Comparison of ENCODE assay signal across 16 cellular contexts in genomic region chr18:78531637-78532036, GRCh38.
A peak's percentile ranks its signal among the peaks of the same experiment; 100 is the strongest.
DNase-seq lines count a peak whose midpoint lies in the region; ATAC-seq and TF ChIP-seq lines count a peak whose summit lies in the region.
"Had no signal": no experiment of that assay in that cellular context is flagged by ENCODE, and none has a peak within 500 bp of the region (broad histone marks: within the 10 kb centered on the region; RNA-seq: fewer than 3 reads in every experiment).

No MANE protein-coding gene starts in this region.

- no peak for ATAC-seq in heart left ventricle
- ATAC-seq: A549; CD8-positive, alpha-beta T cell had no signal

- no peak overlapping the region for H2BK12ac ChIP-seq in neuronal stem cell (ENCODE audit: low read length)

- H2BK120ac ChIP-seq in neuronal stem cell (ENCODE audit: low read depth, low read length) = no peak overlapping the region

- no peaks in the 10 kb centered on the region for H3F3A ChIP-seq in SK-N-SH (replicated peaks; ENCODE audit: insufficient read depth)

- H3K4me1 ChIP-seq in right atrium auricular region (no peaks in the 10 kb centered on the region), heart left ventricle (peaks cover 0 to 6% (median 0%) of the 10 kb centered on the region in 12 donors), neuronal stem cell (ENCODE audit: control insufficient read depth in 2 of 2, insufficient read depth in 1 of 2, low read depth in 1 of 2, low read length in 2 of 2) (peaks cover 0 to 9% of the 10 kb centered on the region in 2 donors), SK-N-SH (ENCODE audit: control insufficient read depth in 1 of 2, insufficient read depth in 2 of 2, low read depth in 1 of 2, low read length in 1 of 2) (no peaks in the 10 kb centered on the region)
- H3K4me1 ChIP-seq: A549, Caco-2 had no signal

- no peak for TF ChIP-seq RAD21 in SK-N-SH (IDR thresholded peaks at IDR 0.05; ENCODE audit: low read length)

- no peak overlapping the region for H3K4ac ChIP-seq in neuronal stem cell (ENCODE audit: low read length)

- H3K18ac ChIP-seq in neuronal stem cell (ENCODE audit: low read length) = no peak overlapping the region

- H2BK15ac ChIP-seq in neuronal stem cell (ENCODE audit: low read length) = no peak overlapping the region

- no peak overlapping the region for H4K91ac ChIP-seq in neuronal stem cell (ENCODE audit: low read depth, low read length, poor library complexity)

- H3K4me2 ChIP-seq in neuronal stem cell (ENCODE audit: insufficient read depth, low read length, poor library complexity, severe bottlenecking) = no peak overlapping the region
- no peak overlapping the region for H3K4me2 ChIP-seq in SK-N-SH
- H3K4me2 ChIP-seq: A549 had no signal

- no peaks in the 10 kb centered on the region for H3K9me2 ChIP-seq in SK-N-SH

- CTCF ChIA-PET in SK-N-SH (lab: Yijun Ruan, JAX) = interaction anchor here (1.3 kb wide), 1 partner anchor 15 kb away, joined by 3 read pairs; no protein-coding TSS in a partner anchor

- TF ChIP-seq EP300 in SK-N-SH (IDR thresholded peaks at IDR 0.05; ENCODE audit: borderline replicate concordance in 1 of 2, low read depth in 1 of 2, low read length in 1 of 2) = no peak

- no peaks in the 10 kb centered on the region for H3K79me2 ChIP-seq in SK-N-SH (ENCODE audit: insufficient read depth)

- TF ChIP-seq CTCF in right atrium auricular region (IDR thresholded peaks at IDR 0.05) (no peak), heart left ventricle (IDR thresholded peaks at IDR 0.05) (no peak), SK-N-SH (IDR thresholded peaks at IDR 0.05) (no peak)

- H3K9me3 ChIP-seq in right atrium auricular region (no peaks in the 10 kb centered on the region), heart left ventricle (no peaks in the 10 kb centered on the region), neuronal stem cell (replicated peaks in 1 of 2; ENCODE audit: control insufficient read depth in 2 of 2, insufficient read depth in 1 of 2, low read depth in 1 of 2, low read length in 2 of 2) (peaks cover 0 to 2% of the 10 kb centered on the region in 2 donors), SK-N-SH (no peaks in the 10 kb centered on the region), MG63 (no peaks in the 10 kb centered on the region)
- H3K9me3 ChIP-seq: A549; BLaER1 treated with 17β-estradiol and CSF1 and Interleukin-3, amounts not matched to agents 10 nM and 100 nM; Caco-2 had no signal

- H3K9ac ChIP-seq in neuronal stem cell (ENCODE audit: low read depth, low read length, poor library complexity) = no peak overlapping the region
- H3K9ac ChIP-seq in SK-N-SH = no peak overlapping the region
- H3K9ac ChIP-seq: BLaER1 treated with 17β-estradiol and CSF1 and Interleukin-3, amounts not matched to agents 10 nM and 100 nM had no signal

- H3K36me3 ChIP-seq in right atrium auricular region (no peaks in the 10 kb centered on the region), heart left ventricle (no peaks in the 10 kb centered on the region), neuronal stem cell (replicated peaks in 1 of 2; ENCODE audit: control insufficient read depth in 2 of 2, insufficient read depth in 2 of 2, low read length in 2 of 2) (no peaks in the 10 kb centered on the region), SK-N-SH (replicated peaks in 1 of 2; ENCODE audit: control insufficient read depth in 1 of 2, insufficient read depth in 2 of 2, low read length in 1 of 2) (no peaks in the 10 kb centered on the region), MG63 (no peaks in the 10 kb centered on the region)
- H3K36me3 ChIP-seq: BLaER1 treated with 17β-estradiol and CSF1 and Interleukin-3, amounts not matched to agents 10 nM and 100 nM had no signal

- no peaks in the 10 kb centered on the region for H3K79me1 ChIP-seq in neuronal stem cell (ENCODE audit: low read depth, low read length)

- H3K27ac ChIP-seq in right atrium auricular region = no peak overlapping the region
- no peak overlapping the region for H3K27ac ChIP-seq in heart left ventricle
- no peak overlapping the region for H3K27ac ChIP-seq in neuronal stem cell (replicated peaks; ENCODE audit: low read length)
- no peak overlapping the region for H3K27ac ChIP-seq in SK-N-SH (ENCODE audit: low read depth in 2 of 2, low read length in 1 of 2)
- H3K27ac ChIP-seq: 22Rv1; A549; BLaER1 treated with 17β-estradiol and CSF1 and Interleukin-3, amounts not matched to agents 10 nM and 100 nM; C4-2B had no signal

- no peaks in the 10 kb centered on the region for H4K20me1 ChIP-seq in SK-N-SH (ENCODE audit: insufficient read depth)
- H4K20me1 ChIP-seq: BLaER1 treated with 17β-estradiol and CSF1 and Interleukin-3, amounts not matched to agents 10 nM and 100 nM had no signal

- POLR2A ChIA-PET in SK-N-SH (lab: Yijun Ruan, JAX) = no interaction called here

- H4K8ac ChIP-seq in neuronal stem cell (ENCODE audit: low read depth, low read length) = no peak overlapping the region

- no peak overlapping the region for H2BK5ac ChIP-seq in neuronal stem cell (ENCODE audit: low read length)

- WGBS in heart left ventricle, 4 donors = 84 to 92% (median 89%) methylated on average over 11 of the region's 11 CpGs
- no CpG with 5 or more reads among the region's 11 CpGs for WGBS in neuronal stem cell (ENCODE audit: extremely low coverage in 2 of 2, insufficient read length in 2 of 2, insufficient replicate concordance in 1 of 2), 2 donors
- 13% methylated on average over 11 of the region's 11 CpGs for WGBS in SK-N-SH (ENCODE audit: low lambda C conversion rate)

- no peak overlapping the region for H2AK5ac ChIP-seq in neuronal stem cell (ENCODE audit: low read depth, low read length)

- no peak for TF ChIP-seq POLR2A in heart left ventricle (IDR thresholded peaks at IDR 0.05)

- no peak overlapping the region for H3K23ac ChIP-seq in neuronal stem cell (ENCODE audit: low read depth, low read length, poor library complexity)

- H3K4me3 ChIP-seq in right atrium auricular region = no peak overlapping the region
- H3K4me3 ChIP-seq in heart left ventricle = no peak overlapping the region
- no peak overlapping the region for H3K4me3 ChIP-seq in neuronal stem cell (ENCODE audit: low read length in 2 of 2)
- no peak overlapping the region for H3K4me3 ChIP-seq in SK-N-SH (ENCODE audit: low read depth in 2 of 2, low read length in 1 of 2)
- no peak overlapping the region for H3K4me3 ChIP-seq in MG63
- H3K4me3 ChIP-seq: A549; BLaER1 treated with 17β-estradiol and CSF1 and Interleukin-3, amounts not matched to agents 10 nM and 100 nM had no signal

- no peaks in the 10 kb centered on the region for H3K27me3 ChIP-seq in right atrium auricular region
- peaks cover 0 to 4% (median 0%) of the 10 kb centered on the region in 9 donors for H3K27me3 ChIP-seq in heart left ventricle
- H3K27me3 ChIP-seq in neuronal stem cell (ENCODE audit: control insufficient read depth in 3 of 3, insufficient read depth in 3 of 3, low read depth in 1 of 3, low read length in 3 of 3) = peaks cover 0 to 11% (median 0%) of the 10 kb centered on the region in 3 experiments
- peaks cover 13% of the 10 kb centered on the region for H3K27me3 ChIP-seq in SK-N-SH (ENCODE audit: insufficient read depth)
- 0 out of 2 replicates have a peak, but pooled peaks cover 2% of the 10 kb centered on the region for H3K27me3 ChIP-seq in MG63
- H3K27me3 ChIP-seq: BLaER1 treated with 17β-estradiol and CSF1 and Interleukin-3, amounts not matched to agents 10 nM and 100 nM had no signal

- no peak overlapping the region for H2AFZ ChIP-seq in neuronal stem cell (ENCODE audit: low read length)
- H2AFZ ChIP-seq in SK-N-SH (ENCODE audit: low read depth) = no peak overlapping the region

- H3K14ac ChIP-seq in neuronal stem cell (ENCODE audit: low read length) = peak overlapping the region; percentile 63

- DNase-seq in right atrium auricular region (ENCODE audit: low spot score) = peak; percentile 38
- no peak for DNase-seq in heart left ventricle
- DNase-seq in neuronal stem cell (ENCODE audit: low spot score) = no peak
- no peak for DNase-seq in SK-N-SH
- no peak for DNase-seq in MG63
- DNase-seq: AML-193; Caco-2; Calu3; CD4-positive, alpha-beta T cell; CD8-positive, alpha-beta T cell; DMS79 treated with DMSO at 0.1 percent for 48 hours; GF-D8 had no signal

- intact Hi-C loops in heart left ventricle (cut with DNase I) = no loop called here

TF ChIP-seq in SK-N-SH, 30 proteins besides CTCF, POLR2A, EP300 and RAD21 (continues in another document):
- TF ChIP-seq USF2 (IDR thresholded peaks at IDR 0.05; ENCODE audit: borderline replicate concordance, low read depth, low read length) (no peak), TEAD4 (IDR thresholded peaks at IDR 0.05; ENCODE audit: borderline replicate concordance, insufficient read depth) (no peak), FOXM1 (IDR thresholded peaks at IDR 0.05; ENCODE audit: low read depth) (no peak), SIN3A (IDR thresholded peaks at IDR 0.05; ENCODE audit: borderline replicate concordance, low read depth, low read length) (no peak), MXI1 (IDR thresholded peaks at IDR 0.05; ENCODE audit: low read depth, low read length) (no peak), RCOR1 (IDR thresholded peaks at IDR 0.05; ENCODE audit: low read length) (no peak), YY1 (IDR thresholded peaks at IDR 0.05; ENCODE audit: low read depth) (no peak), NRF1 (IDR thresholded peaks at IDR 0.05; ENCODE audit: low read depth, low read length) (no peak), SMC3 (IDR thresholded peaks at IDR 0.05; ENCODE audit: low read depth, low read length) (no peak), FOSL2 (IDR thresholded peaks at IDR 0.05; ENCODE audit: borderline replicate concordance, low read depth) (no peak), IRF3 (IDR thresholded peaks at IDR 0.05; ENCODE audit: low read depth, low read length) (no peak), TCF12 (IDR thresholded peaks at IDR 0.05) (no peak), EZH2phosphoT487 (IDR thresholded peaks at IDR 0.05; ENCODE audit: borderline replicate concordance, low read depth) (no peak), JUND (IDR thresholded peaks at IDR 0.05) (no peak), GABPA (IDR thresholded peaks at IDR 0.05; ENCODE audit: low read depth) (no peak)
